Comparison of ENCODE assay signal across 14 cellular contexts in genomic region chr1:227562037-227562436, GRCh38. TPM values are rescaled to one million over a fixed set of nuclear protein-coding genes. Genes with fewer than 3 reads are reported as not detected.
A peak's percentile ranks its signal among the peaks of the same experiment; 100 is the strongest.
DNase-seq lines count a peak whose midpoint lies in the region; TF ChIP-seq lines count a peak whose summit lies in the region.
"Had no signal": no experiment of that assay in that cellular context is flagged by ENCODE, and none has a peak within 500 bp of the region (broad histone marks: within the 10 kb centered on the region; RNA-seq: fewer than 3 reads in every experiment).

No MANE protein-coding gene starts in this region.

- H3K4ac ChIP-seq in mesenchymal stem cell (ENCODE audit: low read depth in 1 of 2, low read length in 2 of 2), result no peak overlapping the region

- no peak overlapping the region for H4K91ac ChIP-seq in mesenchymal stem cell (ENCODE audit: low read length)

- peaks cover 26% of the 10 kb centered on the region for H3K4me1 Mint-ChIP-seq in activated naive CD4-positive, alpha-beta T cell treated with anti-CD3 and anti-CD28 coated beads, Interleukin-2, amount 10 ng/mL, durations not matched to agents 7 days and 5 days
- H3K4me1 Mint-ChIP-seq in activated naive CD4-positive, alpha-beta T cell treated with anti-CD3 and anti-CD28 coated beads for 36 hours (ENCODE audit: low read depth), result peaks cover 30% of the 10 kb centered on the region
- H3K4me1 Mint-ChIP-seq in type B pancreatic cell (ENCODE audit: unreplicated experiment), result peaks cover 13% of the 10 kb centered on the region

- H3K4me3 Mint-ChIP-seq in activated naive CD4-positive, alpha-beta T cell treated with anti-CD3 and anti-CD28 coated beads, Interleukin-2, amount 10 ng/mL, durations not matched to agents 7 days and 5 days, result peak overlapping the region; percentile 13
- no peak overlapping the region for H3K4me3 Mint-ChIP-seq in activated naive CD4-positive, alpha-beta T cell treated with anti-CD3 and anti-CD28 coated beads for 36 hours
- peak overlapping the region; percentile 18 for H3K4me3 Mint-ChIP-seq in type B pancreatic cell

- no peak overlapping the region for H3K14ac ChIP-seq in mesenchymal stem cell (ENCODE audit: low read length in 2 of 2)

- H2AK5ac ChIP-seq in mesenchymal stem cell (ENCODE audit: low read length, severe bottlenecking), result no peak overlapping the region

- intact Hi-C loops in activated naive CD4-positive, alpha-beta T cell treated with anti-CD3 and anti-CD28 coated beads for 36 hours (cut with micrococcal nuclease), result loop anchor here (5.0 to 10.0 kb wide), 2 partner anchors 203 to 625 kb away; no protein-coding TSS in a partner anchor

- H3K27me3 ChIP-seq in mesenchymal stem cell (ENCODE audit: control insufficient read depth in 1 of 2, insufficient read depth in 1 of 2, low read length in 2 of 2), result peaks cover 0 to 36% of the 10 kb centered on the region in 2 experiments
- H3K27me3 ChIP-seq: MG63 had no signal

- H2AFZ ChIP-seq in mesenchymal stem cell (ENCODE audit: low read depth, low read length), result no peak overlapping the region

- H2BK5ac ChIP-seq in mesenchymal stem cell (ENCODE audit: low read depth, low read length, poor library complexity, severe bottlenecking), result no peak overlapping the region

- H3K36me3 ChIP-seq in HEK293 (ENCODE audit: control insufficient read depth in 2 of 2, insufficient read depth in 1 of 2, low read length in 2 of 2), result peaks cover 0 to 6% of the 10 kb centered on the region in 2 experiments; a peak in 1 of 3 replicates
- peaks cover 0 to 3% of the 10 kb centered on the region in 2 experiments for H3K36me3 ChIP-seq in mesenchymal stem cell (ENCODE audit: control insufficient read depth in 1 of 2, insufficient read depth in 2 of 2, low read depth in 1 of 2, low read length in 2 of 2)

- no peak overlapping the region for H3K18ac ChIP-seq in mesenchymal stem cell (ENCODE audit: low read depth in 1 of 2, low read length in 2 of 2)

- H3K9me3 Mint-ChIP-seq in activated naive CD4-positive, alpha-beta T cell treated with anti-CD3 and anti-CD28 coated beads, Interleukin-2, amount 10 ng/mL, durations not matched to agents 7 days and 5 days, result peaks cover 14% of the 10 kb centered on the region
- no peaks in the 10 kb centered on the region for H3K9me3 Mint-ChIP-seq in activated naive CD4-positive, alpha-beta T cell treated with anti-CD3 and anti-CD28 coated beads for 36 hours
- no peaks in the 10 kb centered on the region for H3K9me3 Mint-ChIP-seq in type B pancreatic cell

- no peak overlapping the region for H3K23ac ChIP-seq in mesenchymal stem cell (ENCODE audit: low read length in 2 of 2)

- H3K4me1 ChIP-seq in HEK293 (ENCODE audit: control insufficient read depth, insufficient read depth, low read length) (no peaks in the 10 kb centered on the region), mesenchymal stem cell (ENCODE audit: control insufficient read depth, insufficient read depth, low read depth, low read length) (peaks cover 3% of the 10 kb centered on the region)
- H3K4me1 ChIP-seq: A549 had no signal

- H3K36me3 Mint-ChIP-seq in activated naive CD4-positive, alpha-beta T cell treated with anti-CD3 and anti-CD28 coated beads, Interleukin-2, amount 10 ng/mL, durations not matched to agents 7 days and 5 days, result peaks cover 20% of the 10 kb centered on the region
- H3K36me3 Mint-ChIP-seq in activated naive CD4-positive, alpha-beta T cell treated with anti-CD3 and anti-CD28 coated beads for 36 hours (ENCODE audit: low read depth), result peaks cover 8% of the 10 kb centered on the region
- peaks cover 15% of the 10 kb centered on the region for H3K36me3 Mint-ChIP-seq in type B pancreatic cell

- no peak overlapping the region for H3K4me2 ChIP-seq in mesenchymal stem cell (ENCODE audit: low read length, poor library complexity, severe bottlenecking)
- H3K4me2 ChIP-seq: A549, KMS-11 had no signal

- CTCF ChIA-PET in activated naive CD4-positive, alpha-beta T cell treated with anti-CD3 and anti-CD28 coated beads, Interleukin-2, amount 10 ng/mL, durations not matched to agents 7 days and 5 days (lab: Charles Lee), result no interaction called here
- CTCF ChIA-PET in activated naive CD4-positive, alpha-beta T cell treated with anti-CD3 and anti-CD28 coated beads for 36 hours (lab: Charles Lee), result interaction anchor here (0.9 kb wide), 1 partner anchor 19 kb away, joined by 3 read pairs; no protein-coding TSS in a partner anchor
- CTCF ChIA-PET in HEK293 (lab: Yijun Ruan, JAX), result interaction anchor here (0.5 kb wide), 1 partner anchor 49 kb away, joined by 5 read pairs; no protein-coding TSS in a partner anchor

- no peak overlapping the region for H3K27ac ChIP-seq in HEK293 (ENCODE audit: extremely low read depth, low read depth, low read length)
- H3K27ac ChIP-seq in mesenchymal stem cell (ENCODE audit: low read length, poor library complexity, severe bottlenecking), result no peak overlapping the region
- H3K27ac ChIP-seq: A549, KMS-11 had no signal

- H3K9me3 ChIP-seq in HEK293 (ENCODE audit: control insufficient read depth, insufficient read depth, low read depth, low read length) (no peaks in the 10 kb centered on the region), mesenchymal stem cell (ENCODE audit: control insufficient read depth, low read length) (peaks cover 9% of the 10 kb centered on the region)

- TF ChIP-seq CTCF in HEK293 (tag by site-specific recombination; IDR thresholded peaks at IDR 0.05), result no peak
- TF ChIP-seq CTCF in type B pancreatic cell (conservative IDR thresholded peaks at IDR 0.05), result no peak

- H3K4me3 ChIP-seq in HEK293 (ENCODE audit: low read depth, low read length) (no peak overlapping the region), mesenchymal stem cell (ENCODE audit: insufficient read depth in 1 of 2, low read depth in 1 of 2, low read length in 2 of 2) (no peak overlapping the region)
- H3K4me3 ChIP-seq: A549, MG63 had no signal

- H2BK12ac ChIP-seq in mesenchymal stem cell (ENCODE audit: low read length in 2 of 2), result no peak overlapping the region

- peaks cover 55% of the 10 kb centered on the region for H3K27me3 Mint-ChIP-seq in activated naive CD4-positive, alpha-beta T cell treated with anti-CD3 and anti-CD28 coated beads, Interleukin-2, amount 10 ng/mL, durations not matched to agents 7 days and 5 days
- peaks cover 30% of the 10 kb centered on the region for H3K27me3 Mint-ChIP-seq in activated naive CD4-positive, alpha-beta T cell treated with anti-CD3 and anti-CD28 coated beads for 36 hours (ENCODE audit: low read depth)
- H3K27me3 Mint-ChIP-seq in type B pancreatic cell, result no peaks in the 10 kb centered on the region

- no peak overlapping the region for H3K9ac ChIP-seq in mesenchymal stem cell (ENCODE audit: low read length)
- H3K9ac ChIP-seq: KMS-11 had no signal

- peak overlapping the region; percentile 7 for H4K8ac ChIP-seq in mesenchymal stem cell (ENCODE audit: low read length)

- POLR2A ChIA-PET in HEK293 (lab: Yijun Ruan, JAX), result no interaction called here

- H2BK120ac ChIP-seq in mesenchymal stem cell (ENCODE audit: low read depth, low read length), result no peak overlapping the region

- H2BK15ac ChIP-seq in mesenchymal stem cell (ENCODE audit: low read depth, poor library complexity, severe bottlenecking), result no peak overlapping the region

- peak overlapping the region; percentile 73 for H3K27ac Mint-ChIP-seq in activated naive CD4-positive, alpha-beta T cell treated with anti-CD3 and anti-CD28 coated beads, Interleukin-2, amount 10 ng/mL, durations not matched to agents 7 days and 5 days
- no peak overlapping the region for H3K27ac Mint-ChIP-seq in activated naive CD4-positive, alpha-beta T cell treated with anti-CD3 and anti-CD28 coated beads for 36 hours
- H3K27ac Mint-ChIP-seq in type B pancreatic cell, result peak overlapping the region; percentile 35

- peaks cover 13% of the 10 kb centered on the region for H3K79me1 ChIP-seq in mesenchymal stem cell (replicated peaks; ENCODE audit: low read length, poor library complexity, severe bottlenecking)

- DNase-seq in activated naive CD4-positive, alpha-beta T cell treated with anti-CD3 and anti-CD28 coated beads, Interleukin-2, amount 10 ng/mL, durations not matched to agents 7 days and 5 days, result no peak
- no peak for DNase-seq in activated naive CD4-positive, alpha-beta T cell treated with anti-CD3 and anti-CD28 coated beads for 36 hours
- no peak for DNase-seq in mesenchymal stem cell
- no peak for DNase-seq in type B pancreatic cell (ENCODE audit: extremely low spot score, unreplicated experiment)
- no peak for DNase-seq in nucleus accumbens (lab: John Stamatoyannopoulos, UW)
- no peak for DNase-seq in SKM-1 treated with dmso at 0.1 percent for 144 hours (lab: John Stamatoyannopoulos, UW; ENCODE audit: unreplicated experiment)
- DNase-seq: GF-D8, MG63, NCI-H1105, NCI-H187, PC-3 had no signal

- WGBS in mesenchymal stem cell, result 90% methylated on average over 5 of the region's 6 CpGs

TF ChIP-seq in HEK293, 187 proteins besides CTCF, POLR2A, EP300 and RAD21 (continues in another document):
- 0 out of 2 replicates have a peak, but pooled peaks have one; percentile 6 for TF ChIP-seq ZNF433 (tag by site-specific recombination; IDR thresholded peaks at IDR 0.05; ENCODE audit: low read depth)

RNA-seq across cellular contexts. Expression of gene ZNF678, which starts 1.3 kb away (rescaled TPM):
- total RNA-seq in activated naive CD4-positive, alpha-beta T cell treated with anti-CD3 and anti-CD28 coated beads for 36 hours, result 1 to 10 TPM; 9.5 TPM
- polyA plus RNA-seq in mesenchymal stem cell (2013, experiment 1 of 2), result 3.0 TPM
- 3.0 TPM for polyA plus RNA-seq in mesenchymal stem cell (2013, experiment 2 of 2)
- 10.7 and 21.7 TPM in 2 replicates for total RNA-seq in type B pancreatic cell (ENCODE audit: low replicate concordance)
